1 cellular context compared by ENCODE assay signal in genomic region chr1:156693858-156694562, GRCh38.
A peak's percentile ranks its signal among the peaks of the same experiment; 100 is the strongest.
TF ChIP-seq lines count a peak whose summit lies in the region.

No MANE protein-coding gene starts in this region.

TF ChIP-seq in K562, 482 proteins besides CTCF, POLR2A, EP300 and RAD21 (continued from another document and continues in another):
- TF ChIP-seq, protein P1, sequence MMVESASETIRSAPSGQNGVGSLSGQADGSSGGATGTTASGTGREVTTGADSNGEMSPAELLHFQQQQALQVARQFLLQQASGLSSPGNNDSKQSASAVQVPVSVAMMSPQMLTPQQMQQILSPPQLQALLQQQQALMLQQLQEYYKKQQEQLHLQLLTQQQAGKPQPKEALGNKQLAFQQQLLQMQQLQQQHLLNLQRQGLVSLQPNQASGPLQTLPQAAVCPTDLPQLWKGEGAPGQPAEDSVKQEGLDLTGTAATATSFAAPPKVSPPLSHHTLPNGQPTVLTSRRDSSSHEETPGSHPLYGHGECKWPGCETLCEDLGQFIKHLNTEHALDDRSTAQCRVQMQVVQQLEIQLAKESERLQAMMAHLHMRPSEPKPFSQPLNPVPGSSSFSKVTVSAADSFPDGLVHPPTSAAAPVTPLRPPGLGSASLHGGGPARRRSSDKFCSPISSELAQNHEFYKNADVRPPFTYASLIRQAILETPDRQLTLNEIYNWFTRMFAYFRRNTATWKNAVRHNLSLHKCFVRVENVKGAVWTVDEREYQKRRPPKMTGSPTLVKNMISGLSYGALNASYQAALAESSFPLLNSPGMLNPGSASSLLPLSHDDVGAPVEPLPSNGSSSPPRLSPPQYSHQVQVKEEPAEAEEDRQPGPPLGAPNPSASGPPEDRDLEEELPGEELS (CRISPR knock-in tag; IDR thresholded peaks at IDR 0.05; ENCODE audit: borderline replicate concordance) = peak; percentile 59; the same call in 1 of the 2 replicates
- TF ChIP-seq OTX1 (CRISPR knock-in tag; IDR thresholded peaks at IDR 0.05) (no peak), JUNB (CRISPR knock-in tag; conservative IDR thresholded peaks at IDR 0.05) (no peak), FUS (optimal IDR thresholded peaks at IDR 0.05; ENCODE audit: low read depth, low read length) (no peak), DNMT1 (IDR thresholded peaks at IDR 0.05) (no peak), CBX1 (IDR thresholded peaks at IDR 0.05; ENCODE audit: low read depth) (no peak), TRIM28 (IDR thresholded peaks at IDR 0.05) (peak; percentile 96), BCL6 (CRISPR knock-in tag; IDR thresholded peaks at IDR 0.05) (no peak), ZNF354B (CRISPR knock-in tag; IDR thresholded peaks at IDR 0.05) (no peak), ZNF197 (CRISPR knock-in tag; IDR thresholded peaks at IDR 0.05; ENCODE audit: low read depth) (no peak), TGIF2 (CRISPR knock-in tag; IDR thresholded peaks at IDR 0.05) (no peak), ZNF668 (CRISPR knock-in tag; IDR thresholded peaks at IDR 0.05) (peak; percentile 74), NUFIP1 (IDR thresholded peaks at IDR 0.05; ENCODE audit: partially characterized antibody) (no peak), ZFPM2 (CRISPR knock-in tag; IDR thresholded peaks at IDR 0.05) (no peak), NR2C1 (IDR thresholded peaks at IDR 0.05) (no peak), NR2C1 (tag; IDR thresholded peaks at IDR 0.05) (peak; percentile 83), ETV6 (IDR thresholded peaks at IDR 0.05; ENCODE audit: borderline replicate concordance in 1 of 2, low read depth in 2 of 2, low read length in 1 of 2) (no peak), ETV6 (CRISPR knock-in tag; IDR thresholded peaks at IDR 0.05; ENCODE audit: borderline replicate concordance) (no peak), HCFC1 (IDR thresholded peaks at IDR 0.05; ENCODE audit: low read depth, low read length) (no peak), E2F1 (CRISPR knock-in tag; IDR thresholded peaks at IDR 0.05) (no peak; the same call in 1 of the 2 replicates), NR3C1 (CRISPR knock-in tag; IDR thresholded peaks at IDR 0.05) (no peak), CSDE1 (IDR thresholded peaks at IDR 0.05) (no peak), ETS2 (tag; IDR thresholded peaks at IDR 0.05; ENCODE audit: borderline replicate concordance, poor library complexity, severe bottlenecking) (no peak), SPI1 (IDR thresholded peaks at IDR 0.05; ENCODE audit: borderline replicate concordance, low read depth, low read length) (no peak), YY1 (IDR thresholded peaks at IDR 0.05; ENCODE audit: borderline replicate concordance in 1 of 3, control insufficient read depth in 1 of 3, extremely low read depth in 1 of 3, insufficient read depth in 3 of 3, insufficient read length in 1 of 3, insufficient replicate concordance in 2 of 3, low read depth in 1 of 3, low read length in 2 of 3) (peak in 1 of 3 experiments; percentile 13), RBM17 (IDR thresholded peaks at IDR 0.05; ENCODE audit: borderline replicate concordance, low read depth, low read length) (no peak), ZNF589 (CRISPR knock-in tag; IDR thresholded peaks at IDR 0.05; ENCODE audit: low read depth) (peak; percentile 77), SMC3 (conservative IDR thresholded peaks at IDR 0.05; ENCODE audit: insufficient read depth, low read depth, low read length) (no peak), ZBTB1 (CRISPR knock-in tag; IDR thresholded peaks at IDR 0.05; ENCODE audit: borderline replicate concordance, low read depth) (no peak), ZNF165 (CRISPR knock-in tag; IDR thresholded peaks at IDR 0.05; ENCODE audit: borderline replicate concordance) (no peak), CREB5 (CRISPR knock-in tag; IDR thresholded peaks at IDR 0.05) (no peak), TFE3 (CRISPR knock-in tag; IDR thresholded peaks at IDR 0.05) (no peak), XRCC3 (IDR thresholded peaks at IDR 0.05) (no peak), CREM (IDR thresholded peaks at IDR 0.05; ENCODE audit: low read depth) (peak; percentile 72; the same call in 1 of the 2 replicates), TAF7 (tag; IDR thresholded peaks at IDR 0.05) (no peak), GTF2F1 (IDR thresholded peaks at IDR 0.05; ENCODE audit: low read depth, low read length) (no peak), TEAD4 (IDR thresholded peaks at IDR 0.05; ENCODE audit: low read length) (no peak), TEAD4 (CRISPR knock-in tag; IDR thresholded peaks at IDR 0.05; ENCODE audit: borderline replicate concordance) (no peak), SMARCC2 (IDR thresholded peaks at IDR 0.05; ENCODE audit: low read depth) (no peak), ZNF707 (CRISPR knock-in tag; conservative IDR thresholded peaks at IDR 0.05) (no peak), SNAPC5 (CRISPR knock-in tag; IDR thresholded peaks at IDR 0.05) (no peak), ZNF232 (CRISPR knock-in tag; IDR thresholded peaks at IDR 0.05) (peak; percentile 27; the same call in 1 of the 2 replicates), ZNF217 (CRISPR knock-in tag; IDR thresholded peaks at IDR 0.05) (no peak), ZNF551 (CRISPR knock-in tag; IDR thresholded peaks at IDR 0.05) (no peak), SIX5 (IDR thresholded peaks at IDR 0.05; ENCODE audit: borderline replicate concordance in 1 of 2, insufficient read depth in 1 of 2, low read depth in 1 of 2, low read length in 2 of 2) (no peak), FOXK2 (conservative IDR thresholded peaks at IDR 0.05 in 1 of 2, IDR thresholded peaks at IDR 0.05 in 1 of 2; ENCODE audit: low read depth in 2 of 2) (0 out of 4 replicates have a peak, but pooled peaks of 1 of the 2 experiments have one; percentile 12), HEY1 (CRISPR knock-in tag; IDR thresholded peaks at IDR 0.05; ENCODE audit: borderline replicate concordance) (no peak), MEF2A (IDR thresholded peaks at IDR 0.05; ENCODE audit: control insufficient read depth, low read depth, low read length) (no peak), HMG20A (CRISPR knock-in tag; conservative IDR thresholded peaks at IDR 0.05) (no peak)
- TF ChIP-seq, protein P2, sequence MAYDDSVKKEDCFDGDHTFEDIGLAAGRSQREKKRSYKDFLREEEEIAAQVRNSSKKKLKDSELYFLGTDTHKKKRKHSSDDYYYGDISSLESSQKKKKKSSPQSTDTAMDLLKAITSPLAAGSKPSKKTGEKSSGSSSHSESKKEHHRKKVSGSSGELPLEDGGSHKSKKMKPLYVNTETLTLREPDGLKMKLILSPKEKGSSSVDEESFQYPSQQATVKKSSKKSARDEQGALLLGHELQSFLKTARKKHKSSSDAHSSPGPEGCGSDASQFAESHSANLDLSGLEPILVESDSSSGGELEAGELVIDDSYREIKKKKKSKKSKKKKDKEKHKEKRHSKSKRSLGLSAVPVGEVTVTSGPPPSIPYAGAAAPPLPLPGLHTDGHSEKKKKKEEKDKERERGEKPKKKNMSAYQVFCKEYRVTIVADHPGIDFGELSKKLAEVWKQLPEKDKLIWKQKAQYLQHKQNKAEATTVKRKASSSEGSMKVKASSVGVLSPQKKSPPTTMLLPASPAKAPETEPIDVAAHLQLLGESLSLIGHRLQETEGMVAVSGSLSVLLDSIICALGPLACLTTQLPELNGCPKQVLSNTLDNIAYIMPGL (CRISPR knock-in tag; IDR thresholded peaks at IDR 0.05) = no peak
- TF ChIP-seq, protein P3, sequence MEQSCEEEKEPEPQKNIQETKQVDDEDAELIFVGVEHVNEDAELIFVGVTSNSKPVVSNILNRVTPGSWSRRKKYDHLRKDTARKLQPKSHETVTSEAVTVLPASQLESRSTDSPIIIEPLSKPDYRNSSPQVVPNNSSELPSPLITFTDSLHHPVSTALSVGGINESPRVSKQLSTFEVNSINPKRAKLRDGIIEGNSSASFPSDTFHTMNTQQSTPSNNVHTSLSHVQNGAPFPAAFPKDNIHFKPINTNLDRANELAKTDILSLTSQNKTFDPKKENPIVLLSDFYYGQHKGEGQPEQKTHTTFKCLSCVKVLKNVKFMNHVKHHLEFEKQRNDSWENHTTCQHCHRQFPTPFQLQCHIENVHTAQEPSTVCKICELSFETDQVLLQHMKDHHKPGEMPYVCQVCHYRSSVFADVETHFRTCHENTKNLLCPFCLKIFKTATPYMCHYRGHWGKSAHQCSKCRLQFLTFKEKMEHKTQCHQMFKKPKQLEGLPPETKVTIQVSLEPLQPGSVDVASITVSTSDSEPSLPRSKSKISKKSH (CRISPR knock-in tag; IDR thresholded peaks at IDR 0.05) = no peak
- TF ChIP-seq, protein P4, sequence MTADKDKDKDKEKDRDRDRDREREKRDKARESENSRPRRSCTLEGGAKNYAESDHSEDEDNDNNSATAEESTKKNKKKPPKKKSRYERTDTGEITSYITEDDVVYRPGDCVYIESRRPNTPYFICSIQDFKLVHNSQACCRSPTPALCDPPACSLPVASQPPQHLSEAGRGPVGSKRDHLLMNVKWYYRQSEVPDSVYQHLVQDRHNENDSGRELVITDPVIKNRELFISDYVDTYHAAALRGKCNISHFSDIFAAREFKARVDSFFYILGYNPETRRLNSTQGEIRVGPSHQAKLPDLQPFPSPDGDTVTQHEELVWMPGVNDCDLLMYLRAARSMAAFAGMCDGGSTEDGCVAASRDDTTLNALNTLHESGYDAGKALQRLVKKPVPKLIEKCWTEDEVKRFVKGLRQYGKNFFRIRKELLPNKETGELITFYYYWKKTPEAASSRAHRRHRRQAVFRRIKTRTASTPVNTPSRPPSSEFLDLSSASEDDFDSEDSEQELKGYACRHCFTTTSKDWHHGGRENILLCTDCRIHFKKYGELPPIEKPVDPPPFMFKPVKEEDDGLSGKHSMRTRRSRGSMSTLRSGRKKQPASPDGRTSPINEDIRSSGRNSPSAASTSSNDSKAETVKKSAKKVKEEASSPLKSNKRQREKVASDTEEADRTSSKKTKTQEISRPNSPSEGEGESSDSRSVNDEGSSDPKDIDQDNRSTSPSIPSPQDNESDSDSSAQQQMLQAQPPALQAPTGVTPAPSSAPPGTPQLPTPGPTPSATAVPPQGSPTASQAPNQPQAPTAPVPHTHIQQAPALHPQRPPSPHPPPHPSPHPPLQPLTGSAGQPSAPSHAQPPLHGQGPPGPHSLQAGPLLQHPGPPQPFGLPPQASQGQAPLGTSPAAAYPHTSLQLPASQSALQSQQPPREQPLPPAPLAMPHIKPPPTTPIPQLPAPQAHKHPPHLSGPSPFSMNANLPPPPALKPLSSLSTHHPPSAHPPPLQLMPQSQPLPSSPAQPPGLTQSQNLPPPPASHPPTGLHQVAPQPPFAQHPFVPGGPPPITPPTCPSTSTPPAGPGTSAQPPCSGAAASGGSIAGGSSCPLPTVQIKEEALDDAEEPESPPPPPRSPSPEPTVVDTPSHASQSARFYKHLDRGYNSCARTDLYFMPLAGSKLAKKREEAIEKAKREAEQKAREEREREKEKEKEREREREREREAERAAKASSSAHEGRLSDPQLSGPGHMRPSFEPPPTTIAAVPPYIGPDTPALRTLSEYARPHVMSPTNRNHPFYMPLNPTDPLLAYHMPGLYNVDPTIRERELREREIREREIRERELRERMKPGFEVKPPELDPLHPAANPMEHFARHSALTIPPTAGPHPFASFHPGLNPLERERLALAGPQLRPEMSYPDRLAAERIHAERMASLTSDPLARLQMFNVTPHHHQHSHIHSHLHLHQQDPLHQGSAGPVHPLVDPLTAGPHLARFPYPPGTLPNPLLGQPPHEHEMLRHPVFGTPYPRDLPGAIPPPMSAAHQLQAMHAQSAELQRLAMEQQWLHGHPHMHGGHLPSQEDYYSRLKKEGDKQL (CRISPR knock-in tag; IDR thresholded peaks at IDR 0.05; ENCODE audit: borderline replicate concordance) = no peak
- TF ChIP-seq, protein P5, sequence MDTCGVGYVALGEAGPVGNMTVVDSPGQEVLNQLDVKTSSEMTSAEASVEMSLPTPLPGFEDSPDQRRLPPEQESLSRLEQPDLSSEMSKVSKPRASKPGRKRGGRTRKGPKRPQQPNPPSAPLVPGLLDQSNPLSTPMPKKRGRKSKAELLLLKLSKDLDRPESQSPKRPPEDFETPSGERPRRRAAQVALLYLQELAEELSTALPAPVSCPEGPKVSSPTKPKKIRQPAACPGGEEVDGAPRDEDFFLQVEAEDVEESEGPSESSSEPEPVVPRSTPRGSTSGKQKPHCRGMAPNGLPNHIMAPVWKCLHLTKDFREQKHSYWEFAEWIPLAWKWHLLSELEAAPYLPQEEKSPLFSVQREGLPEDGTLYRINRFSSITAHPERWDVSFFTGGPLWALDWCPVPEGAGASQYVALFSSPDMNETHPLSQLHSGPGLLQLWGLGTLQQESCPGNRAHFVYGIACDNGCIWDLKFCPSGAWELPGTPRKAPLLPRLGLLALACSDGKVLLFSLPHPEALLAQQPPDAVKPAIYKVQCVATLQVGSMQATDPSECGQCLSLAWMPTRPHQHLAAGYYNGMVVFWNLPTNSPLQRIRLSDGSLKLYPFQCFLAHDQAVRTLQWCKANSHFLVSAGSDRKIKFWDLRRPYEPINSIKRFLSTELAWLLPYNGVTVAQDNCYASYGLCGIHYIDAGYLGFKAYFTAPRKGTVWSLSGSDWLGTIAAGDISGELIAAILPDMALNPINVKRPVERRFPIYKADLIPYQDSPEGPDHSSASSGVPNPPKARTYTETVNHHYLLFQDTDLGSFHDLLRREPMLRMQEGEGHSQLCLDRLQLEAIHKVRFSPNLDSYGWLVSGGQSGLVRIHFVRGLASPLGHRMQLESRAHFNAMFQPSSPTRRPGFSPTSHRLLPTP (IDR thresholded peaks at IDR 0.05; ENCODE audit: borderline replicate concordance, extremely low read depth, insufficient read length) = no peak
